In the genomic region with DNA sequence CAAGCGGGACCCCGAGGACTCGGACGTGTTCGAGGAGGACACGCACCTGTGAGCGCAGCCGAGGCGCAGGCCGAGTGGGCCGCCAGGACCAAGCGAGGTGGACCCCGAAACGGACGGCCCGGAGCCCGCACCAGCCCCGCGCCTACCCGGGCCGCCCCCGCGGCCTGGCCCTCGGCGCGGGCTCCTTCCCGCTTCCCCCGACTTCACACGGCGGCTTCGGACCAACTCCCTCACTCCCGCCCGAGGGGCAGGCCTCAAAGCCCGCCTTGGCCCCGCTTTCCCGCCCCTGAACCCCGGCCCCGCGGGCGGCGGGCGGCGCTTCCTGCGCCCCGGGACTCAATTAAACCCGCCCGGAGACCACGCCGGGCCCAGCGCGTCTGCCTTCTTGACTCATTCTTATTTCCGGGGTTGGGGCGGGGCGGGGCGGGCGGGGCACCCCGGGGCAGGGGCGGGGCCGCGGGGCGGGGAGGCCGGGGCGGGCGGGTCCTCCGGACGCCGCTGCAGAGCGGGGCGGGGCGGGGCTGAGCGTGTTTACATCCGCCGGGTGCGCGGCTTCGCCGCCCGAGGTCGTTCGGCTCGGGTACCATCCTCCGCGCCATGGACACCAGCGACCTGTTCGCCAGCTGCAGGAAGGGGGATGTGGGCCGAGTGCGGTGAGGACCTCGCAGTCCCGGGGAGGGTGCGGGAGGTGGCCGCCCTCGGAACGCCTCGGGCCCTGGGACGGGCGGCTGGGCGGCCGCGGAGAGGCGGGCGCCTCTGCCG, we compare ENCODE assay signal across 8 cellular contexts. TPM values are rescaled to one million over a fixed set of nuclear protein-coding genes. Genes with fewer than 3 reads are reported as not detected.
DNase-seq lines count a peak whose midpoint lies in the region; ATAC-seq and TF ChIP-seq lines count a peak whose summit lies in the region.

A gene (plus strand): TSS at position 524 of the 762 bp plus-strand sequence. CDS start 74 bp downstream, at position 598.

- H3K27ac ChIP-seq in ascending aorta (peak within 1 kb of the TSS; percentile 96), hepatocyte (peak within 1 kb of the TSS; percentile 84)

- H3K27me3 ChIP-seq in ascending aorta: no peaks in the 10 kb centered on the region
- no peaks in the 10 kb centered on the region for H3K27me3 ChIP-seq in hepatocyte

- H3K27ac Mint-ChIP-seq in T-helper 2 cell treated with Interferon-gamma antibody and Interleukin-4, amounts not matched to agents 5 μg/mL and 100 μg/mL, for 36 hours: peak within 1 kb of the TSS; percentile 99

- peak within 1 kb of the TSS; percentile 96 for H2AFZ ChIP-seq in hepatocyte

- no peak for TF ChIP-seq CTCF in GM12864 (IDR thresholded peaks at IDR 0.05; ENCODE audit: low read depth, low read length, missing control alignments)
- no peak for TF ChIP-seq CTCF in ascending aorta (IDR thresholded peaks at IDR 0.05)
- no peak for TF ChIP-seq CTCF in hepatocyte (IDR thresholded peaks at IDR 0.05; ENCODE audit: poor library complexity)

- H3K79me2 ChIP-seq in hepatocyte: no peaks in the 10 kb centered on the region

- peaks cover 23% of the 10 kb centered on the region in 2 donors for H3K36me3 ChIP-seq in ascending aorta
- no peaks in the 10 kb centered on the region for H3K36me3 ChIP-seq in hepatocyte (replicated peaks; ENCODE audit: insufficient read depth, low read depth)

- no peaks in the 10 kb centered on the region for H3K27me3 Mint-ChIP-seq in T-helper 2 cell treated with Interferon-gamma antibody and Interleukin-4, amounts not matched to agents 5 μg/mL and 100 μg/mL, for 36 hours (ENCODE audit: low read depth)

- WGBS in hepatocyte (ENCODE audit: low lambda C conversion rate, missing lambda C conversion rate): 2% methylated on average over 10 of the region's 102 CpGs

- H3K9me3 ChIP-seq in ascending aorta: no peaks in the 10 kb centered on the region
- H3K9me3 ChIP-seq in hepatocyte (ENCODE audit: low read depth): no peaks in the 10 kb centered on the region

- no peak for DNase-seq in GM12864 (ENCODE audit: low read depth)
- peak; percentile 36 to 88 for DNase-seq in NCI-H187 (lab: John Stamatoyannopoulos, UW)
- DNase-seq in T-helper 2 cell treated with Interferon-gamma antibody and Interleukin-4, amounts not matched to agents 5 μg/mL and 100 μg/mL, for 36 hours (ENCODE audit: low spot score): peak; percentile 85
- DNase-seq in ascending aorta (ENCODE audit: low spot score in 2 of 2): peak in 1 of 2 donors; percentile 89
- peak; percentile 94 for DNase-seq in hepatocyte (ENCODE audit: low spot score)
- DNase-seq in sciatic nerve (ENCODE audit: low spot score): peak; percentile 93
- DNase-seq in middle frontal gyrus (ENCODE audit: extremely low spot score, low spot score): no peak

- no peaks in the 10 kb centered on the region for H3K9me3 Mint-ChIP-seq in T-helper 2 cell treated with Interferon-gamma antibody and Interleukin-4, amounts not matched to agents 5 μg/mL and 100 μg/mL, for 36 hours

- H3K4me1 ChIP-seq in ascending aorta: peaks cover 13 to 16% of the 10 kb centered on the region in 2 donors
- H3K4me1 ChIP-seq in hepatocyte (ENCODE audit: insufficient read depth): peaks cover 5% of the 10 kb centered on the region

- H3K4me1 Mint-ChIP-seq in T-helper 2 cell treated with Interferon-gamma antibody and Interleukin-4, amounts not matched to agents 5 μg/mL and 100 μg/mL, for 36 hours (ENCODE audit: low read depth): peaks cover 13% of the 10 kb centered on the region

- H3K4me3 ChIP-seq in GM12864 (ENCODE audit: low read depth, low read length) (peak within 1 kb of the TSS; percentile 84), ascending aorta (peak within 1 kb of the TSS; percentile 89 to 90), hepatocyte (peak within 1 kb of the TSS; percentile 99)

- peak; percentile 78 for ATAC-seq in HG02642 (IDR thresholded peaks at IDR 0.05; ENCODE audit: poor library complexity, unreplicated experiment)
- ATAC-seq in sciatic nerve: peak; percentile 82

- H3K36me3 Mint-ChIP-seq in T-helper 2 cell treated with Interferon-gamma antibody and Interleukin-4, amounts not matched to agents 5 μg/mL and 100 μg/mL, for 36 hours (ENCODE audit: low read depth): no peaks in the 10 kb centered on the region

- no peaks in the 10 kb centered on the region for H3K9me2 ChIP-seq in hepatocyte (replicated peaks; ENCODE audit: insufficient read depth)

- H3K4me3 Mint-ChIP-seq in T-helper 2 cell treated with Interferon-gamma antibody and Interleukin-4, amounts not matched to agents 5 μg/mL and 100 μg/mL, for 36 hours: peak within 1 kb of the TSS; percentile 94

- peak within 1 kb of the TSS; percentile 100 for H3K4me2 ChIP-seq in hepatocyte

- intact Hi-C loops in ascending aorta (cut with DNase I): loop anchor here (1.0 to 5.0 kb wide), 4 partner anchors 18 to 380 kb away; a partner anchor contains a TSS
- intact Hi-C loops in sciatic nerve (cut with DNase I): no loop called here

- no peaks in the 10 kb centered on the region for H4K20me1 ChIP-seq in hepatocyte (ENCODE audit: insufficient read depth, poor library complexity, severe bottlenecking)

RNA-seq across cellular contexts. Expression of the gene that starts here (rescaled TPM):
- 61.7 TPM for total RNA-seq in ascending aorta
- total RNA-seq in hepatocyte: 4.7 and 8.7 TPM in 2 replicates
- polyA plus RNA-seq in hepatocyte: 13.8 and 23.8 TPM in 2 replicates
- total RNA-seq in sciatic nerve: 98.8 TPM

Comparison
In these comparisons a context has a peak if more than half of its experiments do, and no peak if none do; other contexts are left out.
1. DNase-seq: peak in NCI-H187 (2 of 2), T-helper 2 cell treated with Interferon-gamma antibody and Interleukin-4, amounts not matched to agents 5 μg/mL and 100 μg/mL, for 36 hours (single experiment), hepatocyte (single experiment) and sciatic nerve (single experiment); none in GM12864 (single experiment) and middle frontal gyrus (single experiment).
2. Peak in every context shown above with its lines, with median percentiles within 50 percentile points of each other: H3K4me3 ChIP-seq.